ENCODE assay signal across 16 cellular contexts in the genomic region with DNA sequence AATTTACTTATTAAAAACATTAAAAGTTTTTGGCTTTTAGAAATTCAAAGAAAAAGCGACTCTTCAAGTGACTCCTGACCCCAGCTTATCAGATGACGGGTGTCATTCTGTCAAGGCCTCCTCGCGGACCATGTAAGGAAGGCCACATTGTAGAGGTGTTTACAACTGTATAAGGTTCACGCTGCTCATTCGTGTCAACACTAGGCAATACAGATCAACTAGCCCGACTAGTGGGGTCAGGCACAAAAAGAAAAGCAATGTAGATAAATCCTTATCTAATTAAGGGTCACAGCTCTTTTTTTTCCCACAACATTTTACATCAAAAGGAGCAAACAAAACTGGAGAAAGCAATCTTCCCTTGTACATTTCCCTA.
DNase-seq lines count a peak whose midpoint lies in the region; TF ChIP-seq lines count a peak whose summit lies in the region.
"Had no signal": no experiment of that assay in that cellular context is flagged by ENCODE, and none has a peak within 500 bp of the region (broad histone marks: within the 10 kb centered on the region; RNA-seq: fewer than 3 reads in every experiment).

No MANE protein-coding gene starts in this region.

- POLR2A ChIA-PET in A673 (lab: Charles Lee; ENCODE audit: low non-redundant PET): no interaction called here

- DNase-seq in ELF-1 (ENCODE audit: low read depth, low spot score) (peak; percentile 10), HuH-7 (ENCODE audit: low spot score) (peak; percentile 23), hepatocyte (ENCODE audit: low spot score) (peak; percentile 28), type B pancreatic cell (ENCODE audit: extremely low spot score, unreplicated experiment) (no peak), NCI-H345 (lab: John Stamatoyannopoulos, UW) (no peak), A673 (ENCODE audit: low spot score) (no peak)
- DNase-seq in activated naive CD8-positive, alpha-beta T cell treated with anti-CD3 and anti-CD28 coated beads for 36 hours: no peak
- DNase-seq: BE2C; CD4-positive, alpha-beta memory T cell; DMS153; DMS79 treated with DMSO at 0.1 percent for 48 hours; GDM1; GOT3; H9 had no signal

- H3K36me3 ChIP-seq in hepatocyte (replicated peaks; ENCODE audit: insufficient read depth, low read depth): no peaks in the 10 kb centered on the region
- H3K36me3 ChIP-seq in A673 (ENCODE audit: insufficient read depth, low read length, poor library complexity, severe bottlenecking): no peaks in the 10 kb centered on the region
- H3K36me3 ChIP-seq: BE2C had no signal

- H3K4me2 ChIP-seq in hepatocyte: peak overlapping the region; percentile 3

- no peaks in the 10 kb centered on the region for H3K79me2 ChIP-seq in hepatocyte

- H3K27me3 ChIP-seq in hepatocyte: no peaks in the 10 kb centered on the region
- no peaks in the 10 kb centered on the region for H3K27me3 ChIP-seq in A673 (replicated peaks; ENCODE audit: insufficient read depth, low read depth, low read length, poor library complexity)
- H3K27me3 ChIP-seq: BE2C had no signal

- H3K4me1 ChIP-seq in hepatocyte (ENCODE audit: insufficient read depth) (peaks cover 11% of the 10 kb centered on the region), A673 (ENCODE audit: insufficient read depth, low read length, poor library complexity, severe bottlenecking) (no peaks in the 10 kb centered on the region)
- H3K4me1 ChIP-seq: BE2C had no signal

- peaks cover 5% of the 10 kb centered on the region for H3K9me3 Mint-ChIP-seq in type B pancreatic cell
- no peaks in the 10 kb centered on the region for H3K9me3 Mint-ChIP-seq in activated naive CD8-positive, alpha-beta T cell treated with anti-CD3 and anti-CD28 coated beads for 36 hours
- H3K9me3 Mint-ChIP-seq: H9, HFFc6 had no signal

- BruUV-seq in A673 (replicated peaks; lab: Mats Ljungman, UMichigan): no TSS peak

- 44% methylated on average over 7 of the region's 7 CpGs for WGBS in hepatocyte (ENCODE audit: low lambda C conversion rate, missing lambda C conversion rate)

- intact Hi-C loops in A673 (cut with micrococcal nuclease; ENCODE audit: unreplicated experiment): no loop called here

- no peaks in the 10 kb centered on the region for H4K20me1 ChIP-seq in hepatocyte (ENCODE audit: insufficient read depth, poor library complexity, severe bottlenecking)

- no peaks in the 10 kb centered on the region for H3K9me2 ChIP-seq in hepatocyte (replicated peaks; ENCODE audit: insufficient read depth)

- peaks cover 24% of the 10 kb centered on the region for H3K4me1 Mint-ChIP-seq in type B pancreatic cell (ENCODE audit: unreplicated experiment)
- no peaks in the 10 kb centered on the region for H3K4me1 Mint-ChIP-seq in activated naive CD8-positive, alpha-beta T cell treated with anti-CD3 and anti-CD28 coated beads for 36 hours
- H3K4me1 Mint-ChIP-seq: CD4-positive, alpha-beta memory T cell had no signal

- H3K27me3 Mint-ChIP-seq in type B pancreatic cell: no peaks in the 10 kb centered on the region
- peaks cover 15% of the 10 kb centered on the region for H3K27me3 Mint-ChIP-seq in activated naive CD8-positive, alpha-beta T cell treated with anti-CD3 and anti-CD28 coated beads for 36 hours

- H3K36me3 Mint-ChIP-seq in type B pancreatic cell: peaks cover 7% of the 10 kb centered on the region
- H3K36me3 Mint-ChIP-seq in activated naive CD8-positive, alpha-beta T cell treated with anti-CD3 and anti-CD28 coated beads for 36 hours: no peaks in the 10 kb centered on the region
- H3K36me3 Mint-ChIP-seq: CD4-positive, alpha-beta memory T cell had no signal

- H3K27ac Mint-ChIP-seq in type B pancreatic cell: peak overlapping the region; percentile 88
- H3K27ac Mint-ChIP-seq in activated naive CD8-positive, alpha-beta T cell treated with anti-CD3 and anti-CD28 coated beads for 36 hours: no peak overlapping the region
- H3K27ac Mint-ChIP-seq: CD4-positive, alpha-beta memory T cell; H9; HFFc6 had no signal

- CTCF ChIA-PET in A673 (lab: Charles Lee): no interaction called here

- no peak for TF ChIP-seq CTCF in hepatocyte (IDR thresholded peaks at IDR 0.05; ENCODE audit: poor library complexity)
- TF ChIP-seq CTCF in type B pancreatic cell (conservative IDR thresholded peaks at IDR 0.05): no peak
- no peak for TF ChIP-seq CTCF in A673 (conservative IDR thresholded peaks at IDR 0.05; ENCODE audit: low read depth, low read length)

- no peak overlapping the region for H2AFZ ChIP-seq in hepatocyte

- H3K27ac ChIP-seq in hepatocyte (peak overlapping the region; percentile 60), A673 (ENCODE audit: low read depth, low read length, poor library complexity, severe bottlenecking) (no peak overlapping the region)
- H3K27ac ChIP-seq: C4-2B had no signal

- no peak overlapping the region for H3K4me3 Mint-ChIP-seq in type B pancreatic cell
- no peak overlapping the region for H3K4me3 Mint-ChIP-seq in activated naive CD8-positive, alpha-beta T cell treated with anti-CD3 and anti-CD28 coated beads for 36 hours
- H3K4me3 Mint-ChIP-seq: CD4-positive, alpha-beta memory T cell; H9; HFFc6 had no signal

- H3K4me3 ChIP-seq in hepatocyte (no peak overlapping the region), A673 (ENCODE audit: low read depth, low read length, poor library complexity, severe bottlenecking) (no peak overlapping the region)

- H3K9me3 ChIP-seq in hepatocyte (ENCODE audit: low read depth) (no peaks in the 10 kb centered on the region), A673 (ENCODE audit: low read depth, low read length, poor library complexity, severe bottlenecking) (no peaks in the 10 kb centered on the region)
- H3K9me3 ChIP-seq: BE2C had no signal

Comparison
In these comparisons a context has a peak if more than half of its experiments do, and no peak if none do; other contexts are left out.
1. DNase-seq: peak in ELF-1 (single experiment), HuH-7 (single experiment) and hepatocyte (single experiment); none in type B pancreatic cell (single experiment), NCI-H345 (single experiment), activated naive CD8-positive, alpha-beta T cell treated with anti-CD3 and anti-CD28 coated beads for 36 hours (single experiment) and A673 (single experiment).